In the genomic region with DNA sequence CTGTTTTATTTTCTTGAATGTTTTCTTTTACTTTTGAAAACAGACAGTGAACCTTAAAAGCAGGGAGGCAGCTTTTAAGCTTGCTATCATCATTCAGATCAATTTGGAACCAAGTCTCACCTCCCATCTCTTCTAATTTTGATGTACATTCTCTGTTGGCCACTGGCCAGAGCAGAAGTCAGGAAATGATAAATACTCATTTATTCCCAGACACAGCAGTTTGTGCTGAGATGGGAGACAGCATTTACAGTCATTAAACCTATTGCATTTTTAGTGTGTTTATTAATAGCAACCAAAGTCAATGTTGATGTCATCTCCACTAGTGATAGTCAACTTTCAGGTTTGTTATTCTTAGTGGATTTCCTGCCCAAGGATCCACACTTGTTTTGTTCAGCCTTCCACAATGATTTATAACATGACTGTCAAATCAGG, we compare ENCODE assay signal across 16 cellular contexts.
A peak's percentile ranks its signal among the peaks of the same experiment; 100 is the strongest.
DNase-seq lines count a peak whose midpoint lies in the region; ATAC-seq and TF ChIP-seq lines count a peak whose summit lies in the region.
"Had no signal": no experiment of that assay in that cellular context is flagged by ENCODE, and none has a peak within 500 bp of the region (broad histone marks: within the 10 kb centered on the region; RNA-seq: fewer than 3 reads in every experiment).

No MANE protein-coding gene starts in this region.

- H3K36me3 ChIP-seq in osteoblast (ENCODE audit: insufficient read depth, low read length), result no peaks in the 10 kb centered on the region

- H2AFZ ChIP-seq in osteoblast (ENCODE audit: low read length), result peak overlapping the region; percentile 12

- no peaks in the 10 kb centered on the region for H3K9me3 ChIP-seq in osteoblast (ENCODE audit: low read depth, low read length)
- H3K9me3 ChIP-seq: Caco-2 had no signal

- DNase-seq in EL (peak; percentile 24), M059J (ENCODE audit: low read depth) (peak; percentile 69), osteoblast (ENCODE audit: insufficient read length, low spot score, missing footprints) (no peak), progenitor cell of endocrine pancreas (ENCODE audit: low spot score, unreplicated experiment) (no peak)
- DNase-seq: activated CD4-positive, alpha-beta T cell treated with anti-CD3 and anti-CD28 coated beads for 1 hour; Caco-2; NCI-H510A treated with DMSO at 0.1 percent for 48 hours; occipital lobe; SIG-M5; stimulated activated CD4-positive, alpha-beta T cell treated with anti-CD3 and anti-CD28 coated beads, Interleukin-2, amount 100 ng/mL, for 24 hours; stimulated activated naive CD4-positive, alpha-beta T cell treated with Interleukin-2 at 50 U/mL for 16 hours had no signal

- no peaks in the 10 kb centered on the region for H3K36me3 Mint-ChIP-seq in progenitor cell of endocrine pancreas (ENCODE audit: insufficient read depth)

- peaks cover 9% of the 10 kb centered on the region for H3K4me1 ChIP-seq in osteoblast (ENCODE audit: insufficient read depth, low read length)
- H3K4me1 ChIP-seq: Caco-2 had no signal

- ATAC-seq in GM18498 (IDR thresholded peaks at IDR 0.05; ENCODE audit: unreplicated experiment) (no peak), HG03469 (IDR thresholded peaks at IDR 0.05; ENCODE audit: unreplicated experiment) (no peak), GM19455 (IDR thresholded peaks at IDR 0.05; ENCODE audit: unreplicated experiment) (no peak)
- ATAC-seq: left lobe of liver had no signal

- no peaks in the 10 kb centered on the region for H3K27me3 Mint-ChIP-seq in progenitor cell of endocrine pancreas

- no peaks in the 10 kb centered on the region for H4K20me1 ChIP-seq in osteoblast (ENCODE audit: insufficient read depth, low read length)

- no peak overlapping the region for H3K4me3 Mint-ChIP-seq in progenitor cell of endocrine pancreas (ENCODE audit: low read depth)

- H3K4me3 ChIP-seq in osteoblast (ENCODE audit: insufficient read depth, low read length), result no peak overlapping the region

- peak overlapping the region; percentile 26 for H3K27ac ChIP-seq in cingulate gyrus (ENCODE audit: low read depth, low read length)
- peak overlapping the region; percentile 25 for H3K27ac ChIP-seq in osteoblast (ENCODE audit: low read depth, low read length)

- H3K27ac Mint-ChIP-seq in progenitor cell of endocrine pancreas, result no peak overlapping the region

- no peaks in the 10 kb centered on the region for H3K4me1 Mint-ChIP-seq in progenitor cell of endocrine pancreas (ENCODE audit: low read depth)

- H3K27me3 ChIP-seq in osteoblast (ENCODE audit: insufficient read depth, low read length), result no peaks in the 10 kb centered on the region

- H3K9me3 Mint-ChIP-seq in progenitor cell of endocrine pancreas (ENCODE audit: low read depth), result peaks cover 5% of the 10 kb centered on the region

- no peak overlapping the region for H3K4me2 ChIP-seq in osteoblast (ENCODE audit: insufficient read depth, low read length)

- TF ChIP-seq CTCF in osteoblast (IDR thresholded peaks at IDR 0.05; ENCODE audit: extremely low read depth, low read depth, low read length) (no peak), progenitor cell of endocrine pancreas (IDR thresholded peaks at IDR 0.05; ENCODE audit: unreplicated experiment) (no peak)

- H3K79me2 ChIP-seq in osteoblast (ENCODE audit: insufficient read depth, low read length), result no peaks in the 10 kb centered on the region

Comparison
In these comparisons a context has a peak if more than half of its experiments do, and no peak if none do; other contexts are left out.
1. DNase-seq: peak in EL (single experiment) and M059J (single experiment); none in osteoblast (single experiment) and progenitor cell of endocrine pancreas (single experiment).